7 cellular contexts compared by ENCODE assay signal in the genomic region with DNA sequence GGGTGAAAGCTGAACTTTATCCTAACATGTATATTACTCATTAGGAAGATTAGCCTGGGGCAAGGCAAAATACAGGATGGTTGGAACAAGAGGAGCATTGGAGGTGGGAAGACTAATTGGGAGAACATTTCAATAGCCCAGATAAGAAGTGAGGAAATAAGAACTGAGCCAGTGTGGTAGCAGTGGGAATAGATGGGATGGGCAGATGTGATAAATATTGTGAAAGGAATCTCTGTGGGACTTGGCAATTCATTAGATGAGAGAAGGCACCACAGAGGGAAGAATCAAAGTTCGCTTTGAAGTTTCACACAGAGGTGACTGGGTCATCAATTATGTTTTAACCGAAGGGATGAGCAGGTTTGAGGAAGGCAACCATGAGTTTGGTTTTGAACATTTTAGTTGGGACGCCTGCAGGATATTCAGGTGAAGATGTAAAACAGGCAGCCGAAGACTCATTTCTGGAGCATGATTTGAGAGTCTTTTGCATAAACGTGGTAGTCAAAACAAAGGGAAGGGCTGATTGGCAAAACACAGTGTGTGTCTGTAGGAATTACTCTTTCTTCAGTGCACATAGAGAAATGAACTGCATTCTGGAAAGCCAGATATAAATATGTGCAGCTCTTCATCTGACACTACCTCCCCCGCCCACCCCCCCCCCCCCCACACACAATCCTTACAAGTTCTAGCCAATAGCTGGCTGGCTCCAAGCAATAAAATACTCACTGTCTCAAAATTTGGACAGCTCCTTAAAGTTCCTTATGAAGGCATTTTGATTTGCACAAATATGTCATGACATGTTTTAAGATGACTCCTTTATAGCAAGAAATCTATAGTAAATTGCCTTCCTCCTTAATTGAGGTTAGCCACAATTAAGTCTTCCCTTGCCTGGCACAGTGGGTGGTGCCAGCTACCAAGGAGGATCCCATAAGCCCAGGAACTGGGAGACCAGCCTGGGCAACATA. TPM values are rescaled to one million over a fixed set of nuclear protein-coding genes. Genes with fewer than 3 reads are reported as not detected.
DNase-seq lines count a peak whose midpoint lies in the region; ATAC-seq, FAIRE-seq and TF ChIP-seq lines count a peak whose summit lies in the region.

No MANE protein-coding gene starts in this region.

- dilution Hi-C loops in keratinocyte (cut with MboI; ENCODE audit: extremely low pct_ligation_motif_present, low sequenced_read_pairs), result no loop called here

- TF ChIP-seq CTCF in activated B cell treated with CpG ODN at 0.5 μM for 24 hours (IDR thresholded peaks at IDR 0.05) (no peak), keratinocyte (optimal IDR thresholded peaks at IDR 0.05 in 1 of 3, IDR thresholded peaks at IDR 0.05 in 1 of 3, conservative IDR thresholded peaks at IDR 0.05 in 1 of 3; ENCODE audit: extremely low read depth in 1 of 3, insufficient read depth in 2 of 3, low read length in 3 of 3) (no peak)

- no peaks in the 10 kb centered on the region for H3K9me3 Mint-ChIP-seq in activated B cell treated with CpG ODN at 0.5 μM for 24 hours

- H3K36me3 ChIP-seq in keratinocyte (ENCODE audit: control insufficient read depth in 2 of 2, extremely low read depth in 1 of 2, insufficient read depth in 2 of 2, low read length in 2 of 2), result no peaks in the 10 kb centered on the region

- peak; percentile 18 for ATAC-seq in HG02973 (IDR thresholded peaks at IDR 0.05; ENCODE audit: unreplicated experiment)
- ATAC-seq in activated B cell treated with CpG ODN at 0.5 μM for 24 hours (ENCODE audit: low read depth), result no peak

- H3K79me2 ChIP-seq in keratinocyte (ENCODE audit: control insufficient read depth, insufficient read depth, low read length), result no peaks in the 10 kb centered on the region

- peak overlapping the region in 2 of 3 experiments; percentile 61 to 69 for H3K4me3 ChIP-seq in keratinocyte (ENCODE audit: control insufficient read depth in 2 of 3, extremely low read depth in 1 of 3, insufficient read depth in 2 of 3, low read depth in 1 of 3, low read length in 3 of 3)

- peaks cover 13% of the 10 kb centered on the region for H3K4me1 ChIP-seq in keratinocyte (ENCODE audit: control insufficient read depth, extremely low read depth, insufficient read depth, low read length)

- H3K4me1 Mint-ChIP-seq in activated B cell treated with CpG ODN at 0.5 μM for 24 hours, result peaks cover 40% of the 10 kb centered on the region

- H3K27me3 Mint-ChIP-seq in activated B cell treated with CpG ODN at 0.5 μM for 24 hours, result no peaks in the 10 kb centered on the region

- CTCF ChIA-PET in activated B cell treated with CpG ODN at 0.5 μM for 24 hours (lab: Charles Lee), result interaction anchor here (0.6 to 2.1 kb wide), 4 partner anchors 38 to 70 kb away, joined by 3 to 35 read pairs (median 4); no protein-coding TSS in a partner anchor

- FAIRE-seq in keratinocyte (lab: Jason Lieb, UNC), result peak; percentile 78

- H3K36me3 Mint-ChIP-seq in activated B cell treated with CpG ODN at 0.5 μM for 24 hours (ENCODE audit: low read depth), result no peaks in the 10 kb centered on the region

- no peaks in the 10 kb centered on the region for H4K20me1 ChIP-seq in keratinocyte (ENCODE audit: control insufficient read depth, extremely low read depth, insufficient read depth, low read length)

- H3K27ac ChIP-seq in keratinocyte (ENCODE audit: control insufficient read depth, insufficient read depth, low read length), result peak overlapping the region; percentile 81

- H3K4me2 ChIP-seq in keratinocyte (ENCODE audit: control insufficient read depth, extremely low read depth, insufficient read depth, low read depth, low read length), result peak overlapping the region; percentile 90

- H3K9ac ChIP-seq in keratinocyte (ENCODE audit: control insufficient read depth, extremely low read depth, insufficient read depth, low read length), result peak overlapping the region; percentile 86

- DNase-seq in GM03348 (ENCODE audit: low spot score), result peak; percentile 43
- DNase-seq in activated B cell treated with CpG ODN at 0.5 μM for 24 hours, result no peak
- peak; percentile 88 for DNase-seq in keratinocyte (ENCODE audit: low read depth, low spot score)
- DNase-seq in stimulated activated naive CD4-positive, alpha-beta T cell (lab: John Stamatoyannopoulos, UW), result no peak
- no peak for DNase-seq in DMS 273 treated with DMSO at 0.1 percent for 48 hours (lab: John Stamatoyannopoulos, UW)
- no peak for DNase-seq in amniotic stem cell (lab: John Stamatoyannopoulos, UW)

- POLR2A ChIA-PET in activated B cell treated with CpG ODN at 0.5 μM for 24 hours (lab: Charles Lee), result interaction anchor here (0.7 to 6.9 kb wide), 18 partner anchors 8 to 463 kb away, joined by 3 to 102 read pairs (median 10); partner anchors contain the start of genes ACTR2, AFTPH, CEP68 and SERTAD2

- H3K27ac Mint-ChIP-seq in activated B cell treated with CpG ODN at 0.5 μM for 24 hours, result peak overlapping the region; percentile 79

- H3K27me3 ChIP-seq in keratinocyte (ENCODE audit: control insufficient read depth, extremely low read depth, insufficient read depth, low read length), result no peaks in the 10 kb centered on the region

- no peaks in the 10 kb centered on the region for H3K9me3 ChIP-seq in keratinocyte (ENCODE audit: control insufficient read depth, low read depth, low read length)

- intact Hi-C loops in activated B cell treated with CpG ODN at 0.5 μM for 24 hours (cut with micrococcal nuclease), result no loop called here

- H2AFZ ChIP-seq in keratinocyte (ENCODE audit: control insufficient read depth, low read length), result no peak overlapping the region

- H3K9me1 ChIP-seq in keratinocyte (ENCODE audit: control insufficient read depth, extremely low read depth, insufficient read depth, low read length), result no peaks in the 10 kb centered on the region

- H3K4me3 Mint-ChIP-seq in activated B cell treated with CpG ODN at 0.5 μM for 24 hours, result peak overlapping the region; percentile 85

RNA-seq across cellular contexts. Expression of gene SLC1A4, which starts 1.9 kb away (rescaled TPM):
- total RNA-seq in activated B cell treated with CpG ODN at 0.5 μM for 24 hours, result 32.1 and 35.4 TPM in 2 replicates
- 6.3 to 9.2 TPM (median 8.2 TPM) in 3 replicates for polyA plus RNA-seq in keratinocyte
- polyA plus RNA-seq in keratinocyte (2011; ENCODE audit: low read depth), result 8.0 TPM
- 6.0 and 7.4 TPM in 2 replicates for polyA plus RNA-seq in keratinocyte (2011; cell fraction: cytosol; rRNA removed)
- 16.6 and 17.1 TPM in 2 replicates for polyA plus RNA-seq in keratinocyte (2011; cell fraction: nucleus; rRNA removed)
- 8.3 and 9.0 TPM in 2 replicates for polyA plus RNA-seq in keratinocyte (2012; ENCODE audit: low replicate concordance)
- polyA minus RNA-seq in keratinocyte, result 14.6 to 32.8 TPM (median 16.0 TPM) in 3 replicates
- polyA minus RNA-seq in keratinocyte (2011; cell fraction: cytosol; rRNA and poly(A)+ RNA removed), result 16.1 TPM
- polyA minus RNA-seq in keratinocyte (2011; cell fraction: nucleus; rRNA and poly(A)+ RNA removed), result 15.9 and 19.9 TPM in 2 replicates

Comparison
In these comparisons a context has a peak if more than half of its experiments do, and no peak if none do; other contexts are left out.
1. DNase-seq: peak in GM03348 (single experiment) and keratinocyte (single experiment); none in activated B cell treated with CpG ODN at 0.5 μM for 24 hours (single experiment), stimulated activated naive CD4-positive, alpha-beta T cell (0 of 6), DMS 273 treated with DMSO at 0.1 percent for 48 hours (single experiment) and amniotic stem cell (single experiment).